In genomic region chr1:163361123-163361934, GRCh38 we compare ENCODE assay signal across 8 cellular contexts. TPM values are rescaled to one million over a fixed set of nuclear protein-coding genes. Genes with fewer than 3 reads are reported as not detected.
DNase-seq lines count a peak whose midpoint lies in the region; ATAC-seq and TF ChIP-seq lines count a peak whose summit lies in the region.
"Had no signal": no experiment of that assay in that cellular context is flagged by ENCODE, and none has a peak within 500 bp of the region (broad histone marks: within the 10 kb centered on the region; RNA-seq: fewer than 3 reads in every experiment).

No MANE protein-coding gene starts in this region.

- H3K27ac Mint-ChIP-seq in HFFc6, result no peak overlapping the region
- H3K27ac Mint-ChIP-seq in effector memory CD8-positive, alpha-beta T cell, result no peak overlapping the region
- H3K27ac Mint-ChIP-seq: natural killer cell had no signal

- H3K4me2 ChIP-seq in neural cell (ENCODE audit: low read length), result no peak overlapping the region

- peak; percentile 66 for TF ChIP-seq CTCF in HFFc6 (IDR thresholded peaks at IDR 0.05)
- TF ChIP-seq CTCF in neural cell (IDR thresholded peaks at IDR 0.05; ENCODE audit: poor library complexity, severe bottlenecking), result peak; percentile 86

- H3K4me3 Mint-ChIP-seq in HFFc6, result no peak overlapping the region
- peak overlapping the region in 1 of 2 donors; percentile 7 for H3K4me3 Mint-ChIP-seq in effector memory CD8-positive, alpha-beta T cell
- H3K4me3 Mint-ChIP-seq: natural killer cell had no signal

- H3K27me3 ChIP-seq in neural cell (ENCODE audit: insufficient read depth, low read depth, low read length), result no peaks in the 10 kb centered on the region

- no peak overlapping the region for H3K27ac ChIP-seq in neural cell (ENCODE audit: low read length)

- no peaks in the 10 kb centered on the region for H3K9me3 ChIP-seq in neural cell (ENCODE audit: low read length)

- no peak for ATAC-seq in effector memory CD8-positive, alpha-beta T cell (replicated peaks)
- ATAC-seq in HG03045 (IDR thresholded peaks at IDR 0.05; ENCODE audit: unreplicated experiment), result no peak

- no peaks in the 10 kb centered on the region for H3K36me3 ChIP-seq in neural cell (ENCODE audit: insufficient read depth, low read length)

- no peak overlapping the region for H3K9ac ChIP-seq in neural cell (ENCODE audit: low read length)

- TF ChIP-seq RAD21 in neural cell (conservative IDR thresholded peaks at IDR 0.05), result peak; percentile 92

- no peaks in the 10 kb centered on the region for H3K9me2 ChIP-seq in neural cell (ENCODE audit: insufficient read depth, low read length)

- no peaks in the 10 kb centered on the region for H3K4me1 Mint-ChIP-seq in HFFc6 (ENCODE audit: low read depth)
- H3K4me1 Mint-ChIP-seq in effector memory CD8-positive, alpha-beta T cell (ENCODE audit: low read depth in 2 of 2), result peaks cover 7% of the 10 kb centered on the region in 2 donors

- DNase-seq in GM03348 (ENCODE audit: low spot score) (peak; percentile 5), HFFc6 (no peak), NCI-H2227 (lab: John Stamatoyannopoulos, UW; ENCODE audit: unreplicated experiment) (peak; percentile 55), T47D (ENCODE audit: low read depth in 1 of 2, low spot score in 1 of 2) (peak; percentile 16 to 69)
- no peak for DNase-seq in effector memory CD8-positive, alpha-beta T cell
- DNase-seq: natural killer cell had no signal

- no peak overlapping the region for H2AFZ ChIP-seq in neural cell (ENCODE audit: low read depth, low read length)

- no peak for TF ChIP-seq EP300 in neural cell (conservative IDR thresholded peaks at IDR 0.05; ENCODE audit: poor library complexity, severe bottlenecking)

- H4K20me1 ChIP-seq in neural cell (ENCODE audit: insufficient read depth), result no peaks in the 10 kb centered on the region

- no peaks in the 10 kb centered on the region for H3K36me3 Mint-ChIP-seq in HFFc6 (ENCODE audit: low read depth)
- no peaks in the 10 kb centered on the region for H3K36me3 Mint-ChIP-seq in effector memory CD8-positive, alpha-beta T cell (ENCODE audit: insufficient read depth)
- H3K36me3 Mint-ChIP-seq: natural killer cell had no signal

- peaks cover 9% of the 10 kb centered on the region for H3K27me3 Mint-ChIP-seq in HFFc6 (ENCODE audit: insufficient read depth)
- H3K27me3 Mint-ChIP-seq in effector memory CD8-positive, alpha-beta T cell, result peaks cover 0 to 18% of the 10 kb centered on the region in 2 donors

- H3K4me3 ChIP-seq in neural cell (ENCODE audit: low read length), result no peak overlapping the region

- H3K9me3 Mint-ChIP-seq in HFFc6, result no peaks in the 10 kb centered on the region
- H3K9me3 Mint-ChIP-seq in effector memory CD8-positive, alpha-beta T cell, result no peaks in the 10 kb centered on the region
- H3K9me3 Mint-ChIP-seq: natural killer cell had no signal

- no peaks in the 10 kb centered on the region for H3K79me2 ChIP-seq in neural cell (replicated peaks; ENCODE audit: insufficient read depth, low read length)

- in situ Hi-C loops in T47D (cut with HindIII; ENCODE audit: low pct_unique_long_range_greater_than_20kb, low sequenced_read_pairs), result no loop called here

- no peaks in the 10 kb centered on the region for H3F3A ChIP-seq in neural cell (ENCODE audit: insufficient read depth, low read length, poor library complexity, severe bottlenecking)

TF ChIP-seq in neural cell, 6 proteins besides CTCF, POLR2A, EP300 and RAD21:
- peak; percentile 83 for TF ChIP-seq SMC3 (conservative IDR thresholded peaks at IDR 0.05; ENCODE audit: poor library complexity)
- no peak for TF ChIP-seq POLR2AphosphoS5 (IDR thresholded peaks at IDR 0.05)

RNA-seq across cellular contexts. Expression of gene NUF2, which starts 39.6 kb away (rescaled TPM):
- 10 to 100 TPM in 5 of 6 experiments, 1 to 10 TPM in 1; 9.8 to 25.7 (median 23.8) TPM for total RNA-seq in HFFc6 (2021; fragmentation: NEBNext Ultra II Directional; extraction: Animal tissue kit (Norgen Biotek cat#: 25700))
- 2.2 and 2.8 TPM in 2 replicates for polyA plus RNA-seq in neural cell
- polyA minus RNA-seq in neural cell, result 2.1 and 2.4 TPM in 2 replicates

Comparison
In these comparisons a context has a peak if more than half of its experiments do, and no peak if none do; other contexts are left out.
1. DNase-seq: peak in GM03348 (single experiment), NCI-H2227 (single experiment) and T47D (2 of 2); none in HFFc6 (single experiment) and effector memory CD8-positive, alpha-beta T cell (0 of 3).